Comparison of ENCODE assay signal across 1 cellular context in genomic region chr2:239930871-239931771, GRCh38.
TF ChIP-seq lines count a peak whose summit lies in the region.

No MANE protein-coding gene starts in this region.

TF ChIP-seq in HepG2, 621 proteins besides CTCF, POLR2A, EP300 and RAD21 (continued from another document):
- no peak for TF ChIP-seq ZNF317 (CRISPR knock-in tag; IDR thresholded peaks at IDR 0.05)
- no peak for TF ChIP-seq RARA (CRISPR knock-in tag; IDR thresholded peaks at IDR 0.05)
- TF ChIP-seq ATM (IDR thresholded peaks at IDR 0.05; ENCODE audit: borderline replicate concordance) = no peak
- no peak for TF ChIP-seq KDM1A (CRISPR knock-in tag; IDR thresholded peaks at IDR 0.05)
- TF ChIP-seq NFATC3 (CRISPR knock-in tag; IDR thresholded peaks at IDR 0.05) = no peak
- TF ChIP-seq ZSCAN22 (CRISPR knock-in tag; IDR thresholded peaks at IDR 0.05) = no peak
- no peak for TF ChIP-seq BRCA1 (CRISPR knock-in tag; IDR thresholded peaks at IDR 0.05)
- no peak for TF ChIP-seq STAT5B (CRISPR knock-in tag; IDR thresholded peaks at IDR 0.05)
- no peak for TF ChIP-seq ZKSCAN1 (IDR thresholded peaks at IDR 0.05; ENCODE audit: low read length)
TF ChIP-seq in HepG2: peak in this region for 0.
